8 cellular contexts compared by ENCODE assay signal in genomic region chr9:93098236-93098946, GRCh38. TPM values are rescaled to one million over a fixed set of nuclear protein-coding genes. Genes with fewer than 3 reads are reported as not detected.
DNase-seq lines count a peak whose midpoint lies in the region; ATAC-seq and TF ChIP-seq lines count a peak whose summit lies in the region.

No MANE protein-coding gene starts in this region.

- peaks cover 15 to 34% of the 10 kb centered on the region in 2 donors for H3K36me3 Mint-ChIP-seq in activated naive CD4-positive, alpha-beta T cell treated with anti-CD3 and anti-CD28 coated beads, Interleukin-2, amount 50 U/mL, for 72 hours

- no peak for TF ChIP-seq CTCF in vagina (IDR thresholded peaks at IDR 0.05)

- peaks cover under 1 to 11% of the 10 kb centered on the region in 2 donors for H3K9me3 Mint-ChIP-seq in activated naive CD4-positive, alpha-beta T cell treated with anti-CD3 and anti-CD28 coated beads, Interleukin-2, amount 50 U/mL, for 72 hours

- DNase-seq in ELR (ENCODE audit: low read depth) (peak; percentile 98), RPMI7951 (ENCODE audit: low read depth) (peak; percentile 99), glomerular endothelial cell (ENCODE audit: extremely low read depth, low read depth, low spot score) (peak; percentile 78), pons (ENCODE audit: low spot score) (peak; percentile 83), vagina (ENCODE audit: extremely low spot score in 2 of 2) (no peak)
- peak; percentile 61 to 88 for DNase-seq in activated naive CD4-positive, alpha-beta T cell treated with anti-CD3 and anti-CD28 coated beads, Interleukin-2, amount 50 U/mL, for 72 hours (ENCODE audit: low spot score in 2 of 2)

- no peaks in the 10 kb centered on the region for H3K36me3 ChIP-seq in vagina

- TF ChIP-seq POLR2A in vagina (IDR thresholded peaks at IDR 0.05) = peak in 1 of 2 donors; percentile 13

- H3K4me3 ChIP-seq in vagina = peak overlapping the region; percentile 86 to 99

- no peaks in the 10 kb centered on the region for H3K27me3 ChIP-seq in vagina

- intact Hi-C loops in vagina (cut with DNase I) = no loop called here

- H3K27ac ChIP-seq in vagina = peak overlapping the region; percentile 93

- peak overlapping the region; percentile 85 to 89 for H3K27ac Mint-ChIP-seq in activated naive CD4-positive, alpha-beta T cell treated with anti-CD3 and anti-CD28 coated beads, Interleukin-2, amount 50 U/mL, for 72 hours

- ATAC-seq in activated naive CD4-positive, alpha-beta T cell treated with anti-CD3 and anti-CD28 coated beads, Interleukin-2, amount 50 U/mL, for 72 hours = peak; percentile 10 to 53
- ATAC-seq in HG02798 (IDR thresholded peaks at IDR 0.05; ENCODE audit: poor library complexity, unreplicated experiment) = no peak
- no peak for ATAC-seq in HG02884 (IDR thresholded peaks at IDR 0.05; ENCODE audit: unreplicated experiment)

- no peaks in the 10 kb centered on the region for H3K9me3 ChIP-seq in vagina

- peaks cover 56% of the 10 kb centered on the region for H3K4me1 ChIP-seq in vagina

RNA-seq across cellular contexts. Expression of gene CARD19, which starts 2.4 kb away (rescaled TPM):
- 179 and 201 TPM in 2 replicates for total RNA-seq in RPMI7951 (2014; rRNA removed; shearing (Covaris generic))
- total RNA-seq in activated naive CD4-positive, alpha-beta T cell treated with anti-CD3 and anti-CD28 coated beads, Interleukin-2, amount 50 U/mL, for 72 hours = 10 to 100 TPM; 58.1 to 82.6 TPM
- total RNA-seq in glomerular endothelial cell (97.3 and 133 TPM in 2 replicates), vagina (63.3 TPM)

RNA-seq across cellular contexts. Expression of gene NINJ1, which starts 35.7 kb away (rescaled TPM):
- total RNA-seq in RPMI7951 (2014; rRNA removed; shearing (Covaris generic)) = 56.2 and 64.6 TPM in 2 replicates
- total RNA-seq in activated naive CD4-positive, alpha-beta T cell treated with anti-CD3 and anti-CD28 coated beads, Interleukin-2, amount 50 U/mL, for 72 hours = 10 to 100 TPM; 81.0 to 84.8 TPM
- total RNA-seq in glomerular endothelial cell (150 and 154 TPM in 2 replicates), vagina (78.6 TPM)

RNA-seq across cellular contexts. Expression of gene SUSD3, which starts 39.9 kb away (rescaled TPM):
- 0.72 TPM in 1 of 2 replicates, not detected in the other for total RNA-seq in RPMI7951 (2014; rRNA removed; shearing (Covaris generic))
- 10 to 100 TPM; 70.7 to 81.9 TPM for total RNA-seq in activated naive CD4-positive, alpha-beta T cell treated with anti-CD3 and anti-CD28 coated beads, Interleukin-2, amount 50 U/mL, for 72 hours
- total RNA-seq in glomerular endothelial cell (not detected in 2 replicates), vagina (25.0 TPM)

Comparison
In these comparisons a context has a peak if more than half of its experiments do, and no peak if none do; other contexts are left out.
1. DNase-seq: peak in ELR (single experiment), RPMI7951 (single experiment), activated naive CD4-positive, alpha-beta T cell treated with anti-CD3 and anti-CD28 coated beads, Interleukin-2, amount 50 U/mL, for 72 hours (2 of 2), glomerular endothelial cell (single experiment) and pons (single experiment); none in vagina (0 of 2).
2. ATAC-seq: peak in activated naive CD4-positive, alpha-beta T cell treated with anti-CD3 and anti-CD28 coated beads, Interleukin-2, amount 50 U/mL, for 72 hours (2 of 2); none in HG02798 (single experiment) and HG02884 (single experiment).
3. RNA of gene SUSD3, which starts 39.9 kb away (total RNA-seq): 70.7 to 81.9 TPM in activated naive CD4-positive, alpha-beta T cell treated with anti-CD3 and anti-CD28 coated beads, Interleukin-2, amount 50 U/mL, for 72 hours and 25.0 TPM in vagina (single experiment); 0.72 TPM in RPMI7951 and not detected in glomerular endothelial cell; every median in the first group is over 10 times any median in the second.